Comparison of ENCODE assay signal across 25 cellular contexts in the genomic region with DNA sequence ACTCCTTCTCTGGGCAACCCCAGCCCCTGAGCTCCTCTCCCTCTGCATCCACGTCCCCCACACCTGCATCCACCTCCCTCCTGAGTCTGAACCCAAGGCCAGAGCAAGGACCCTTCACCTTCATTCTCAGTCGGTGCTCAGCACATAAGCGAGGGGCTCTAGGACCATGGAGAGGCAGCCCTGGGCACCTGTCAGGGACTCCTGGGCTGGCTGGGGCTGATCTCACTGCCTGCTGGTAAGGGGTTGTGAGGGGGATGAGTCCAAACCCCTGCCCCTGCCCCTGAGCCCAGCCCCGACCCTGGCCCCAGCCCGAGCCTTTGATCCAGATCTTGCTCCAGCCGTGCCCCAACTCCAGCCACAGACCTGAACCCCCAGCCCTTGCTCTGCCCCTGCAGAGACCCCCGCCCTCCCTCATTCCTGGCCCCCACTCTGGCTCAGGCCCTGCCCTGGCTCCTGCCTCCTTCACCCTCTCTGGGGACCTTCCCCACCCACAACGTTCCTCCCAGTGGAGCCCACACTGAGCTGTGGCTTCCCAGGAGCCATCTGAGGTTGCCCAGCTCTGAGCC. TPM values are rescaled to one million over a fixed set of nuclear protein-coding genes. Genes with fewer than 3 reads are reported as not detected.
DNase-seq lines count a peak whose midpoint lies in the region; ATAC-seq lines count a peak whose summit lies in the region.
"Had no signal": no experiment of that assay in that cellular context is flagged by ENCODE, and none has a peak within 500 bp of the region (broad histone marks: within the 10 kb centered on the region; RNA-seq: fewer than 3 reads in every experiment).

No MANE protein-coding gene starts in this region.

- H3K27ac ChIP-seq in muscle layer of colon (ENCODE audit: low read depth, low read length) = peak overlapping the region; percentile 73
- H3K27ac ChIP-seq: RWPE1, WERI-Rb-1 had no signal

- no peaks in the 10 kb centered on the region for H3K27me3 Mint-ChIP-seq in activated CD4-positive, alpha-beta T cell treated with anti-CD3 and anti-CD28 coated beads, Interleukin-2, amount 10 ng/mL, durations not matched to agents 24 days and 14 days
- H3K27me3 Mint-ChIP-seq in activated T-helper 17 cell treated with anti-CD3 and anti-CD28 coated beads, Interleukin-2, amount 50 U/mL, for 72 hours = no peaks in the 10 kb centered on the region
- H3K27me3 Mint-ChIP-seq: central memory CD8-positive, alpha-beta T cell had no signal

- H3K4me1 Mint-ChIP-seq in activated CD4-positive, alpha-beta T cell treated with anti-CD3 and anti-CD28 coated beads, Interleukin-2, amount 10 ng/mL, durations not matched to agents 24 days and 14 days = peaks cover 45% of the 10 kb centered on the region
- no peaks in the 10 kb centered on the region for H3K4me1 Mint-ChIP-seq in activated T-helper 17 cell treated with anti-CD3 and anti-CD28 coated beads, Interleukin-2, amount 50 U/mL, for 72 hours
- H3K4me1 Mint-ChIP-seq: central memory CD8-positive, alpha-beta T cell had no signal

- no peaks in the 10 kb centered on the region for H3K9me3 ChIP-seq in muscle layer of colon (ENCODE audit: low read length)
- H3K9me3 ChIP-seq: upper lobe of left lung had no signal

- H3K36me3 ChIP-seq in muscle layer of colon (ENCODE audit: insufficient read depth, low read length) = no peaks in the 10 kb centered on the region
- H3K36me3 ChIP-seq: upper lobe of left lung, WERI-Rb-1 had no signal

- no peak for DNase-seq in activated CD4-positive, alpha-beta T cell treated with anti-CD3 and anti-CD28 coated beads, Interleukin-2, amount 10 ng/mL, durations not matched to agents 24 days and 14 days
- no peak for DNase-seq in activated CD4-positive, alpha-beta T cell treated with anti-CD3 and anti-CD28 coated beads for 48 hours
- no peak for DNase-seq in stimulated activated naive CD8-positive, alpha-beta T cell treated with anti-CD3 and anti-CD28 coated beads, Interleukin-15, Interleukin-2, amounts not matched to agents 100 U/mL and 50 U/mL, for 24 hours
- no peak for DNase-seq in stimulated activated CD4-positive, alpha-beta T cell treated with anti-CD3 and anti-CD28 coated beads, Interleukin-2, amount 100 ng/mL, for 24 hours
- DNase-seq in SK-N-DZ (ENCODE audit: low spot score) = no peak
- DNase-seq in NCI-H226 = no peak
- DNase-seq: activated naive CD4-positive, alpha-beta T cell treated with anti-CD3 and anti-CD28 coated beads, Interleukin-2, amount 50 U/mL, for 16 hours; activated T-cell treated with anti-CD3 and anti-CD28 coated beads, Interleukin-2, amount 50 U/mL, for 48 hours; CD8-positive, alpha-beta T cell; NCI-H345; NCI-H82; retina; stimulated activated CD4-positive, alpha-beta T cell treated with anti-CD3 and anti-CD28 coated beads, Interleukin-4, amount 100 ng/mL, for 24 hours; upper lobe of left lung; WERI-Rb-1 had no signal

- H3K9ac ChIP-seq in muscle layer of colon (ENCODE audit: low read length) = no peak overlapping the region

- no peaks in the 10 kb centered on the region for H3K27me3 ChIP-seq in muscle layer of colon (ENCODE audit: control insufficient read depth in 1 of 2, insufficient read depth in 2 of 2, low read length in 2 of 2)
- H3K27me3 ChIP-seq: upper lobe of left lung had no signal

- H3K36me3 Mint-ChIP-seq in activated CD4-positive, alpha-beta T cell treated with anti-CD3 and anti-CD28 coated beads, Interleukin-2, amount 10 ng/mL, durations not matched to agents 24 days and 14 days (ENCODE audit: low read depth) = no peaks in the 10 kb centered on the region
- no peaks in the 10 kb centered on the region for H3K36me3 Mint-ChIP-seq in activated T-helper 17 cell treated with anti-CD3 and anti-CD28 coated beads, Interleukin-2, amount 50 U/mL, for 72 hours (ENCODE audit: low read depth)
- H3K36me3 Mint-ChIP-seq: CD8-positive, alpha-beta T cell had no signal

- no peak overlapping the region for H3K4me3 Mint-ChIP-seq in activated CD4-positive, alpha-beta T cell treated with anti-CD3 and anti-CD28 coated beads, Interleukin-2, amount 10 ng/mL, durations not matched to agents 24 days and 14 days
- H3K4me3 Mint-ChIP-seq in activated T-helper 17 cell treated with anti-CD3 and anti-CD28 coated beads, Interleukin-2, amount 50 U/mL, for 72 hours = peak overlapping the region; percentile 36
- H3K4me3 Mint-ChIP-seq: CD8-positive, alpha-beta T cell; central memory CD8-positive, alpha-beta T cell had no signal

- no peaks in the 10 kb centered on the region for H3K9me3 Mint-ChIP-seq in activated CD4-positive, alpha-beta T cell treated with anti-CD3 and anti-CD28 coated beads, Interleukin-2, amount 10 ng/mL, durations not matched to agents 24 days and 14 days
- no peaks in the 10 kb centered on the region for H3K9me3 Mint-ChIP-seq in activated T-helper 17 cell treated with anti-CD3 and anti-CD28 coated beads, Interleukin-2, amount 50 U/mL, for 72 hours
- H3K9me3 Mint-ChIP-seq: CD8-positive, alpha-beta T cell; central memory CD8-positive, alpha-beta T cell had no signal

- H3K4me3 ChIP-seq in muscle layer of colon (ENCODE audit: low read depth in 1 of 2, low read length in 2 of 2) = no peak overlapping the region
- H3K4me3 ChIP-seq: upper lobe of left lung had no signal

- intact Hi-C loops in activated CD4-positive, alpha-beta T cell treated with anti-CD3 and anti-CD28 coated beads, Interleukin-2, amount 10 ng/mL, durations not matched to agents 24 days and 14 days (cut with micrococcal nuclease) = no loop called here

- no peak for ATAC-seq in activated T-helper 17 cell treated with anti-CD3 and anti-CD28 coated beads, Interleukin-2, amount 50 U/mL, for 72 hours (replicated peaks)
- ATAC-seq in stimulated activated naive CD8-positive, alpha-beta T cell treated with anti-CD3 and anti-CD28 coated beads, Interleukin-15, Interleukin-2, amounts not matched to agents 100 U/mL and 50 U/mL, for 24 hours = peak; percentile 17
- ATAC-seq: CD8-positive, alpha-beta T cell had no signal

- peak overlapping the region; percentile 71 for H3K27ac Mint-ChIP-seq in activated CD4-positive, alpha-beta T cell treated with anti-CD3 and anti-CD28 coated beads, Interleukin-2, amount 10 ng/mL, durations not matched to agents 24 days and 14 days
- H3K27ac Mint-ChIP-seq in activated T-helper 17 cell treated with anti-CD3 and anti-CD28 coated beads, Interleukin-2, amount 50 U/mL, for 72 hours = peak overlapping the region; percentile 68
- H3K27ac Mint-ChIP-seq: CD8-positive, alpha-beta T cell had no signal

- peaks cover 20% of the 10 kb centered on the region for H3K4me1 ChIP-seq in muscle layer of colon (ENCODE audit: insufficient read depth, low read length)
- H3K4me1 ChIP-seq: upper lobe of left lung had no signal

RNA-seq across cellular contexts. Expression of a gene that starts 0.9 kb away (rescaled TPM):
- total RNA-seq in activated CD4-positive, alpha-beta T cell treated with anti-CD3 and anti-CD28 coated beads, Interleukin-2, amount 10 ng/mL, durations not matched to agents 24 days and 14 days = not detected in 2 replicates
- total RNA-seq in activated T-helper 17 cell treated with anti-CD3 and anti-CD28 coated beads, Interleukin-2, amount 50 U/mL, for 72 hours = under 1 TPM in 1 of 2 donors, not detected in 1; 0.37 TPM
- polyA plus RNA-seq in SK-N-DZ (2014; cell fraction: cytosol; rRNA removed) = not detected in 2 replicates
- not detected in 2 replicates for polyA plus RNA-seq in SK-N-DZ (2014; cell fraction: nucleus; rRNA removed)
- total RNA-seq: A172; activated CD8-positive, alpha-beta memory T cell treated with anti-CD3 and anti-CD28 coated beads for 36 hours; CD8-positive, alpha-beta T cell; dermis microvascular lymphatic vessel endothelial cell; mammary epithelial cell; myocyte; occipital lobe; upper lobe of left lung had no signal
- polyA plus RNA-seq: mammary epithelial cell had no signal

RNA-seq across cellular contexts. Expression of a gene that starts 19.8 kb away (rescaled TPM):
- total RNA-seq in activated CD4-positive, alpha-beta T cell treated with anti-CD3 and anti-CD28 coated beads, Interleukin-2, amount 10 ng/mL, durations not matched to agents 24 days and 14 days = 21.1 and 21.6 TPM in 2 replicates
- 10 to 100 TPM; 48.5 to 68.7 TPM for total RNA-seq in activated T-helper 17 cell treated with anti-CD3 and anti-CD28 coated beads, Interleukin-2, amount 50 U/mL, for 72 hours
- polyA plus RNA-seq in SK-N-DZ (2014; cell fraction: cytosol; rRNA removed) = 0.60 TPM in 1 of 2 replicates, not detected in the other
- polyA plus RNA-seq in SK-N-DZ (2014; cell fraction: nucleus; rRNA removed) = not detected in 2 replicates
- total RNA-seq: A172, dermis microvascular lymphatic vessel endothelial cell, occipital lobe had no signal

RNA-seq across cellular contexts. Expression of a gene that starts 29.9 kb away (rescaled TPM):
- 1.3 and 1.7 TPM in 2 replicates for total RNA-seq in activated CD4-positive, alpha-beta T cell treated with anti-CD3 and anti-CD28 coated beads, Interleukin-2, amount 10 ng/mL, durations not matched to agents 24 days and 14 days
- total RNA-seq in activated T-helper 17 cell treated with anti-CD3 and anti-CD28 coated beads, Interleukin-2, amount 50 U/mL, for 72 hours = 10 to 100 TPM in 1 of 2 donors, 1 to 10 TPM in 1; 6.3 to 11.0 TPM
- polyA plus RNA-seq in SK-N-DZ (2014; cell fraction: cytosol; rRNA removed) = 0.24 and 0.61 TPM in 2 replicates
- polyA plus RNA-seq in SK-N-DZ (2014; cell fraction: nucleus; rRNA removed) = 0.31 and 0.36 TPM in 2 replicates
- total RNA-seq: CD8-positive, alpha-beta T cell had no signal
